In genomic region chr7:130887182-130888016, GRCh38 we compare ENCODE assay signal across 10 cellular contexts.
A peak's percentile ranks its signal among the peaks of the same experiment; 100 is the strongest.
DNase-seq lines count a peak whose midpoint lies in the region; ATAC-seq and TF ChIP-seq lines count a peak whose summit lies in the region.
"Had no signal": no experiment of that assay in that cellular context is flagged by ENCODE, and none has a peak within 500 bp of the region (broad histone marks: within the 10 kb centered on the region; RNA-seq: fewer than 3 reads in every experiment).

No MANE protein-coding gene starts in this region.

- no peaks in the 10 kb centered on the region for H3K27me3 ChIP-seq in BLaER1

- H4K20me1 ChIP-seq in BLaER1 = peaks cover 59% of the 10 kb centered on the region

- no peaks in the 10 kb centered on the region for H3K9me3 ChIP-seq in BLaER1

- peak overlapping the region; percentile 43 for H3K4me2 ChIP-seq in BLaER1

- peak; percentile 32 for TF ChIP-seq CTCF in chondrocyte (IDR thresholded peaks at IDR 0.05)
- TF ChIP-seq CTCF in CD14-positive monocyte (IDR thresholded peaks at IDR 0.05) = no peak

- H3K36me3 Mint-ChIP-seq in chondrocyte (ENCODE audit: low read depth) (peaks cover 8% of the 10 kb centered on the region), naive B cell (peaks cover 4 to 7% of the 10 kb centered on the region in 2 donors), CD14-positive monocyte (peaks cover 51 to 52% of the 10 kb centered on the region in 2 donors)

- H3K4me3 Mint-ChIP-seq in chondrocyte (ENCODE audit: unreplicated experiment) (peak overlapping the region; percentile 17), naive B cell (peak overlapping the region in 1 of 8 donors; percentile 68), CD14-positive monocyte (no peak overlapping the region)

- no peak for ATAC-seq in naive B cell (ENCODE audit: low read depth in 2 of 2)
- no peak for ATAC-seq in HG03039 (IDR thresholded peaks at IDR 0.05; ENCODE audit: unreplicated experiment)
- ATAC-seq in GM21390 (IDR thresholded peaks at IDR 0.05; ENCODE audit: unreplicated experiment) = no peak

- no peak overlapping the region for H3K9ac ChIP-seq in BLaER1

- H3K9me3 Mint-ChIP-seq in chondrocyte (ENCODE audit: low read depth) (no peaks in the 10 kb centered on the region), naive B cell (no peaks in the 10 kb centered on the region), CD14-positive monocyte (no peaks in the 10 kb centered on the region)

- peaks cover 72% of the 10 kb centered on the region for H3K4me1 Mint-ChIP-seq in chondrocyte (ENCODE audit: low read depth)
- peaks cover 0 to 18% (median 8%) of the 10 kb centered on the region in 3 donors for H3K4me1 Mint-ChIP-seq in naive B cell
- no peaks in the 10 kb centered on the region for H3K4me1 Mint-ChIP-seq in CD14-positive monocyte

- intact Hi-C loops in CD14-positive monocyte (cut with micrococcal nuclease) = loop anchor here in 1 of 2 donors (10.0 kb wide), 1 partner anchor 547 kb away; no protein-coding TSS in a partner anchor

- no peaks in the 10 kb centered on the region for H3K27me3 Mint-ChIP-seq in chondrocyte (ENCODE audit: low read depth)
- H3K27me3 Mint-ChIP-seq in naive B cell = no peaks in the 10 kb centered on the region
- H3K27me3 Mint-ChIP-seq in CD14-positive monocyte (ENCODE audit: low read depth in 3 of 3) = no peaks in the 10 kb centered on the region

- no peak overlapping the region for H3K4me3 ChIP-seq in BLaER1

- H3K4me1 ChIP-seq in BLaER1 = peaks cover 15% of the 10 kb centered on the region

- peaks cover 78% of the 10 kb centered on the region for H3K36me3 ChIP-seq in BLaER1

- H3K27ac Mint-ChIP-seq in chondrocyte (ENCODE audit: unreplicated experiment) (peak overlapping the region; percentile 96), naive B cell (peak overlapping the region in 4 of 6 donors; percentile 24 to 84 (median 54)), CD14-positive monocyte (peak overlapping the region in 3 of 7 donors; percentile 7 to 56 (median 17))

- DNase-seq in M059J (ENCODE audit: low read depth) (peak; percentile 96), chondrocyte (ENCODE audit: low spot score) (no peak), naive B cell (no peak), CD14-positive monocyte (ENCODE audit: low spot score) (no peak)
- no peak for DNase-seq in stimulated activated CD4-positive, alpha-beta T cell treated with anti-CD3 and anti-CD28 coated beads, Interleukin-2, amount 100 ng/mL, for 24 hours
- DNase-seq: amygdala, NCI-H1417 had no signal

- H3K27ac ChIP-seq in BLaER1 = no peak overlapping the region
